8 cellular contexts compared by ENCODE assay signal in the genomic region with DNA sequence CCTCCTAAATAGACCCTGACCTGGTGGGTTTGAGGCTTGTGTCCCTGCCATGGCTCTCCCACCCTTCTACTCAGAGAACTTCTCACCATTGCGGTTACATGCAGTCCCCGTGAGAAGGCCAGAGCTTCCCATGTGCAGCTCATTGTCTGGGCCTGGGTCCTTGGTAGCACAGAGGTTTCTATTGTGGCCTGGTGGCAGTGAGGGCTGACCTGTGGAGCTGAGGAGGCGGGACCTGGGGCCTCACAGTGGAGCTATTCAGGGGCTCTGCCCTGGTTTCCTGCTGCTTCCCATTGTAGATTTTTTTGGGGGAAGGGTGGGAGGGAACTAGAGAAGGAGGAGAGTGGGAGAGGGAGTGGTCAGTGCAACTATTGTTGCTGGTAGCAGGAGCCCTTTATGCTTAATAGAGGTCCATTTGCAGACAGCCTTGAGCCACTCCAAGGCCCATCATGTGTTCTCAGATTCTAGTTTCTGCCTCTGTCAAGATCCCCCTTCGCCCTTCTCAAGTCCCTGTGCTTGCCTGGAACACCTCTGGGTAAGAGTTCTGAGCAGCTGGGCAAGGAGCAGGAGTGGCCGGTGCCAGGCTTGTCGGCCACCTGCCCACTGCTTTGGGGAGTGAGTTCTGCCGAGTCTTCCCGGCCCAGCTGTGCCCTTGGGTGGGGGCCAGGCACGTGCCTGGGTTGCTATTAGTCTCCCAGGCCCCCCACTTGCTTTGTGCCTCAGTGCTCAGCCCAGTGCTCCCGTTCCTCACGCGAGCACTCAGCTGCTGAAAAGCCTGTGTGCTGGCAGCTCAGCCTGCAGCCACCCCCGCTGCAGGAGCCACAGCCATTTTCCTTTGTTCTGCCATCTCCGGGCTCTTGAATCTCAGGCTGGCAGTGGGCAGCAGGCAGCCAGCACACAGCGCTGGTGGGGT. TPM values are rescaled to one million over a fixed set of nuclear protein-coding genes. Genes with fewer than 3 reads are reported as not detected.
DNase-seq lines count a peak whose midpoint lies in the region; ATAC-seq and TF ChIP-seq lines count a peak whose summit lies in the region.

No MANE protein-coding gene starts in this region.

- peak overlapping the region in 4 of 6 donors; percentile 28 to 78 (median 58) for H3K27ac Mint-ChIP-seq in naive B cell

- no peak for ATAC-seq in RWPE2 (ENCODE audit: low read depth)
- ATAC-seq in naive B cell (ENCODE audit: low read depth in 2 of 2) = no peak
- no peak for ATAC-seq in GM18517 (IDR thresholded peaks at IDR 0.05; ENCODE audit: unreplicated experiment)
- ATAC-seq in GM18867 (IDR thresholded peaks at IDR 0.05; ENCODE audit: unreplicated experiment) = no peak

- H3K27ac ChIP-seq in RWPE2 (ENCODE audit: poor library complexity, severe bottlenecking) = peak overlapping the region; percentile 100
- peak overlapping the region; percentile 99 for H3K27ac ChIP-seq in epithelial cell of prostate

- H3K4me1 ChIP-seq in RWPE2 (ENCODE audit: insufficient read depth, poor library complexity, severe bottlenecking) = peaks cover 83% of the 10 kb centered on the region

- peaks cover 19% of the 10 kb centered on the region for H3K36me3 ChIP-seq in RWPE2 (ENCODE audit: low read depth)

- TF ChIP-seq CTCF in RWPE2 (IDR thresholded peaks at IDR 0.05; ENCODE audit: poor library complexity, severe bottlenecking) = no peak

- H3K4me3 Mint-ChIP-seq in naive B cell = peak overlapping the region in 6 of 8 donors; percentile 32 to 85 (median 50)

- no peak overlapping the region for H3K4me3 ChIP-seq in RWPE2 (ENCODE audit: severe bottlenecking)

- no peaks in the 10 kb centered on the region for H3K27me3 ChIP-seq in RWPE2 (ENCODE audit: insufficient read depth, poor library complexity, severe bottlenecking)

- H3K4me1 Mint-ChIP-seq in naive B cell = peaks cover 71 to 93% (median 92%) of the 10 kb centered on the region in 3 donors

- no peaks in the 10 kb centered on the region for H3K27me3 Mint-ChIP-seq in naive B cell

- H3K9me3 Mint-ChIP-seq in naive B cell = no peaks in the 10 kb centered on the region

- H3K36me3 Mint-ChIP-seq in naive B cell = peaks cover 0 to 6% of the 10 kb centered on the region in 2 donors

- no peaks in the 10 kb centered on the region for H3K9me3 ChIP-seq in RWPE2 (ENCODE audit: severe bottlenecking)

- DNase-seq in NCI-H146 (lab: John Stamatoyannopoulos, UW) = peak; percentile 43
- DNase-seq in NCI-H146 treated with DMSO at 0.1 percent for 48 hours (lab: John Stamatoyannopoulos, UW; ENCODE audit: unreplicated experiment) = no peak
- no peak for DNase-seq in RWPE2 (ENCODE audit: low spot score)
- no peak for DNase-seq in epithelial cell of prostate (ENCODE audit: low read depth, low spot score)
- DNase-seq in naive B cell = no peak
- no peak for DNase-seq in GM19240 (ENCODE audit: insufficient read length, low spot score)

RNA-seq across cellular contexts. Expression of a gene that starts 10.7 kb away (rescaled TPM):
- polyA plus RNA-seq in naive B cell (ENCODE audit: low read depth in 6 of 6) = 10 to 100 TPM; 31.0 to 60.8 (median 38.1) TPM

RNA-seq across cellular contexts. Expression of a gene that starts 56.5 kb away (rescaled TPM):
- 10 to 100 TPM in 2 of 6 donors, 1 to 10 TPM in 4; 2.5 to 13.9 (median 8.3) TPM for polyA plus RNA-seq in naive B cell (ENCODE audit: low read depth in 6 of 6)
